In genomic region chr10:25015927-25016348, GRCh38 we compare ENCODE assay signal across 1 cellular context.
A peak's percentile ranks its signal among the peaks of the same experiment; 100 is the strongest.
TF ChIP-seq lines count a peak whose summit lies in the region.

TSS of gene ENKUR (minus strand) at chr10:25016158. CDS start at chr10:25015936, 222 bp downstream.

TF ChIP-seq in K562, 482 proteins besides CTCF, POLR2A, EP300 and RAD21 (continued from another document and continues in another):
- TF ChIP-seq, protein P1, sequence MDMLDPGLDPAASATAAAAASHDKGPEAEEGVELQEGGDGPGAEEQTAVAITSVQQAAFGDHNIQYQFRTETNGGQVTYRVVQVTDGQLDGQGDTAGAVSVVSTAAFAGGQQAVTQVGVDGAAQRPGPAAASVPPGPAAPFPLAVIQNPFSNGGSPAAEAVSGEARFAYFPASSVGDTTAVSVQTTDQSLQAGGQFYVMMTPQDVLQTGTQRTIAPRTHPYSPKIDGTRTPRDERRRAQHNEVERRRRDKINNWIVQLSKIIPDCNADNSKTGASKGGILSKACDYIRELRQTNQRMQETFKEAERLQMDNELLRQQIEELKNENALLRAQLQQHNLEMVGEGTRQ (CRISPR knock-in tag; IDR thresholded peaks at IDR 0.05), result no peak
- 0 out of 2 replicates have a peak, but pooled peaks have one; percentile 29 for TF ChIP-seq ZNF830 (CRISPR knock-in tag; IDR thresholded peaks at IDR 0.05)
- no peak for TF ChIP-seq ZKSCAN3 (CRISPR knock-in tag; IDR thresholded peaks at IDR 0.05)
- TF ChIP-seq NBN (IDR thresholded peaks at IDR 0.05; ENCODE audit: low read depth), result 0 out of 2 replicates have a peak, but pooled peaks have one; percentile 48
- peak; percentile 60 for TF ChIP-seq ZBTB40 (IDR thresholded peaks at IDR 0.05)
- TF ChIP-seq ZBTB40 (CRISPR knock-in tag; IDR thresholded peaks at IDR 0.05), result no peak
- TF ChIP-seq, protein P2, sequence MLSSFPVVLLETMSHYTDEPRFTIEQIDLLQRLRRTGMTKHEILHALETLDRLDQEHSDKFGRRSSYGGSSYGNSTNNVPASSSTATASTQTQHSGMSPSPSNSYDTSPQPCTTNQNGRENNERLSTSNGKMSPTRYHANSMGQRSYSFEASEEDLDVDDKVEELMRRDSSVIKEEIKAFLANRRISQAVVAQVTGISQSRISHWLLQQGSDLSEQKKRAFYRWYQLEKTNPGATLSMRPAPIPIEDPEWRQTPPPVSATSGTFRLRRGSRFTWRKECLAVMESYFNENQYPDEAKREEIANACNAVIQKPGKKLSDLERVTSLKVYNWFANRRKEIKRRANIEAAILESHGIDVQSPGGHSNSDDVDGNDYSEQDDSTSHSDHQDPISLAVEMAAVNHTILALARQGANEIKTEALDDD (IDR thresholded peaks at IDR 0.05), result no peak
- 0 out of 2 replicates have a peak, but pooled peaks have one; percentile 36 for TF ChIP-seq DIDO1 (tag; IDR thresholded peaks at IDR 0.05; ENCODE audit: low read depth)
- TF ChIP-seq POLR2H (tag; IDR thresholded peaks at IDR 0.05; ENCODE audit: low read depth), result no peak
- TF ChIP-seq SMAD1 (IDR thresholded peaks at IDR 0.05; ENCODE audit: low read depth, low read length, partially characterized antibody), result no peak
- no peak for TF ChIP-seq TCF15 (CRISPR knock-in tag; IDR thresholded peaks at IDR 0.05)
- no peak for TF ChIP-seq GTF3C2 (IDR thresholded peaks at IDR 0.05; ENCODE audit: borderline replicate concordance, extremely low read depth, insufficient read length)
- no peak for TF ChIP-seq ZNF77 (CRISPR knock-in tag; IDR thresholded peaks at IDR 0.05)
- no peak for TF ChIP-seq AFF4 (CRISPR knock-in tag; IDR thresholded peaks at IDR 0.05)
- no peak for TF ChIP-seq ZBTB5 (IDR thresholded peaks at IDR 0.05)
- TF ChIP-seq KAT7 (CRISPR knock-in tag; IDR thresholded peaks at IDR 0.05; ENCODE audit: borderline replicate concordance), result no peak
- no peak for TF ChIP-seq TFAM (CRISPR knock-in tag; conservative IDR thresholded peaks at IDR 0.05)
- no peak for TF ChIP-seq CTBP1 (IDR thresholded peaks at IDR 0.05; ENCODE audit: borderline replicate concordance)
- TF ChIP-seq GABPA (tag; conservative IDR thresholded peaks at IDR 0.05; ENCODE audit: low read depth), result no peak
- TF ChIP-seq, protein P3, sequence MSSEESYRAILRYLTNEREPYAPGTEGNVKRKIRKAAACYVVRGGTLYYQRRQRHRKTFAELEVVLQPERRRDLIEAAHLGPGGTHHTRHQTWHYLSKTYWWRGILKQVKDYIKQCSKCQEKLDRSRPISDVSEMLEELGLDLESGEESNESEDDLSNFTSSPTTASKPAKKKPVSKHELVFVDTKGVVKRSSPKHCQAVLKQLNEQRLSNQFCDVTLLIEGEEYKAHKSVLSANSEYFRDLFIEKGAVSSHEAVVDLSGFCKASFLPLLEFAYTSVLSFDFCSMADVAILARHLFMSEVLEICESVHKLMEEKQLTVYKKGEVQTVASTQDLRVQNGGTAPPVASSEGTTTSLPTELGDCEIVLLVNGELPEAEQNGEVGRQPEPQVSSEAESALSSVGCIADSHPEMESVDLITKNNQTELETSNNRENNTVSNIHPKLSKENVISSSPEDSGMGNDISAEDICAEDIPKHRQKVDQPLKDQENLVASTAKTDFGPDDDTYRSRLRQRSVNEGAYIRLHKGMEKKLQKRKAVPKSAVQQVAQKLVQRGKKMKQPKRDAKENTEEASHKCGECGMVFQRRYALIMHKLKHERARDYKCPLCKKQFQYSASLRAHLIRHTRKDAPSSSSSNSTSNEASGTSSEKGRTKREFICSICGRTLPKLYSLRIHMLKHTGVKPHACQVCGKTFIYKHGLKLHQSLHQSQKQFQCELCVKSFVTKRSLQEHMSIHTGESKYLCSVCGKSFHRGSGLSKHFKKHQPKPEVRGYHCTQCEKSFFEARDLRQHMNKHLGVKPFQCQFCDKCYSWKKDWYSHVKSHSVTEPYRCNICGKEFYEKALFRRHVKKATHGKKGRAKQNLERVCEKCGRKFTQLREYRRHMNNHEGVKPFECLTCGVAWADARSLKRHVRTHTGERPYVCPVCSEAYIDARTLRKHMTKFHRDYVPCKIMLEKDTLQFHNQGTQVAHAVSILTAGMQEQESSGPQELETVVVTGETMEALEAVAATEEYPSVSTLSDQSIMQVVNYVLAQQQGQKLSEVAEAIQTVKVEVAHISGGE (CRISPR knock-in tag; IDR thresholded peaks at IDR 0.05), result no peak
- peak; percentile 66; the same call in 1 of the 2 replicates for TF ChIP-seq HDAC2 (IDR thresholded peaks at IDR 0.05)
- no peak for TF ChIP-seq CC2D1A (IDR thresholded peaks at IDR 0.05)
- no peak for TF ChIP-seq ARHGAP35 (IDR thresholded peaks at IDR 0.05; ENCODE audit: partially characterized antibody)
- 0 out of 2 replicates have a peak, but pooled peaks have one; percentile 12 for TF ChIP-seq DPF2 (IDR thresholded peaks at IDR 0.05)
- no peak for TF ChIP-seq RBM15 (IDR thresholded peaks at IDR 0.05; ENCODE audit: insufficient read depth, low read length)
- no peak for TF ChIP-seq NONO (IDR thresholded peaks at IDR 0.05; ENCODE audit: low read depth in 2 of 2, low read length in 1 of 2)
